In genomic region chr2:155663265-155663664, GRCh38 we compare ENCODE assay signal across 32 cellular contexts.
"Had no signal": no experiment of that assay in that cellular context is flagged by ENCODE, and none has a peak within 500 bp of the region (broad histone marks: within the 10 kb centered on the region; RNA-seq: fewer than 3 reads in every experiment).

No MANE protein-coding gene starts in this region.

- H3K9ac ChIP-seq: SK-N-SH had no signal

- H3K27ac Mint-ChIP-seq: activated CD4-positive, alpha-beta T cell treated with anti-CD3 and anti-CD28 coated beads for 36 hours; activated CD4-positive, alpha-beta T cell treated with anti-CD3 and anti-CD28 coated beads, Interleukin-2, amount 10 ng/mL, durations not matched to agents 7 days and 5 days; activated CD8-positive, alpha-beta T cell treated with anti-CD3 and anti-CD28 coated beads, Interleukin-2, amount 10 ng/mL, durations not matched to agents 7 days and 5 days; activated naive CD4-positive, alpha-beta T cell treated with anti-CD3 and anti-CD28 coated beads, Interleukin-2, amount 50 U/mL, for 24 hours; activated naive CD8-positive, alpha-beta T cell treated with anti-CD3 and anti-CD28 coated beads, Interleukin-2, amount 10 ng/mL, durations not matched to agents 7 days and 5 days; activated T-cell treated with anti-CD3 and anti-CD28 coated beads, Interleukin-2, amount 50 U/mL, for 24 hours; activated T-helper 2 cell treated with anti-CD3 and anti-CD28 coated beads, Interferon-gamma antibody, Interleukin-2, Interleukin-4, amounts not matched to agents 10 μg/mL and 5 μg/mL and 100 μg/mL, durations not matched to agents 14 hours and 24 hours and 36 hours; T-helper 1 cell treated with Interleukin-12 subunit alpha and Interleukin-12 subunit beta and Interleukin-4 antibody, amounts not matched to agents 30 μg/mL and 1 μg/mL, for 36 hours; T-helper 2 cell treated with Interferon-gamma antibody and Interleukin-4, amounts not matched to agents 5 μg/mL and 100 μg/mL, for 36 hours; WTC11 had no signal

- H3K9me2 ChIP-seq: SK-N-SH had no signal

- DNase-seq: activated CD4-positive, alpha-beta T cell treated with anti-CD3 and anti-CD28 coated beads for 36 hours; activated CD4-positive, alpha-beta T cell treated with anti-CD3 and anti-CD28 coated beads, Interleukin-2, amount 10 ng/mL, durations not matched to agents 7 days and 5 days; activated CD4-positive, alpha-beta T cell treated with anti-CD3 and anti-CD28 coated beads, Interleukin-2, amount 50 U/mL, for 48 hours; activated CD8-positive, alpha-beta T cell treated with anti-CD3 and anti-CD28 coated beads, Interleukin-2, amount 10 ng/mL, durations not matched to agents 7 days and 5 days; activated gamma-delta T cell; activated naive CD4-positive, alpha-beta T cell treated with Interleukin-2 at 50 U/mL for 16 hours; activated naive CD8-positive, alpha-beta T cell treated with anti-CD3 and anti-CD28 coated beads, Interleukin-2, amount 10 ng/mL, durations not matched to agents 7 days and 5 days; activated T-cell treated with anti-CD3 and anti-CD28 coated beads, Interleukin-2, amount 50 U/mL, for 24 hours; amygdala; Karpas-422; MG63; MV-4-11; NCI-H1092; NCI-H1436 treated with DMSO at 0.1 percent for 48 hours; NCI-H1694 treated with DMSO at 0.1 percent for 48 hours; NCI-H2029; NCI-H2107; NCI-H2171; NCI-H510A; NCI-H526; NCI-H748 treated with DMSO at 0.1 percent for 48 hours; OCI-M1; RPMI8226; SHP77 treated with DMSO at 0.1 percent for 48 hours; SK-N-SH had no signal

- H3K27me3 ChIP-seq: ascending aorta, MG63, SJSA1 had no signal

- H3K4me3 Mint-ChIP-seq: activated CD4-positive, alpha-beta T cell treated with anti-CD3 and anti-CD28 coated beads for 36 hours; activated CD4-positive, alpha-beta T cell treated with anti-CD3 and anti-CD28 coated beads, Interleukin-2, amount 10 ng/mL, durations not matched to agents 7 days and 5 days; activated CD8-positive, alpha-beta T cell treated with anti-CD3 and anti-CD28 coated beads, Interleukin-2, amount 10 ng/mL, durations not matched to agents 7 days and 5 days; activated naive CD4-positive, alpha-beta T cell treated with anti-CD3 and anti-CD28 coated beads, Interleukin-2, amount 50 U/mL, for 24 hours; activated naive CD8-positive, alpha-beta T cell treated with anti-CD3 and anti-CD28 coated beads, Interleukin-2, amount 10 ng/mL, durations not matched to agents 7 days and 5 days; activated T-cell treated with anti-CD3 and anti-CD28 coated beads, Interleukin-2, amount 50 U/mL, for 24 hours; T-helper 1 cell treated with Interleukin-12 subunit alpha and Interleukin-12 subunit beta and Interleukin-4 antibody, amounts not matched to agents 30 μg/mL and 1 μg/mL, for 36 hours; T-helper 2 cell treated with Interferon-gamma antibody and Interleukin-4, amounts not matched to agents 5 μg/mL and 100 μg/mL, for 36 hours; WTC11 had no signal

- H3K27me3 Mint-ChIP-seq: activated CD4-positive, alpha-beta T cell treated with anti-CD3 and anti-CD28 coated beads for 36 hours; activated CD4-positive, alpha-beta T cell treated with anti-CD3 and anti-CD28 coated beads, Interleukin-2, amount 10 ng/mL, durations not matched to agents 7 days and 5 days; activated naive CD4-positive, alpha-beta T cell treated with anti-CD3 and anti-CD28 coated beads, Interleukin-2, amount 50 U/mL, for 24 hours; activated naive CD8-positive, alpha-beta T cell treated with anti-CD3 and anti-CD28 coated beads, Interleukin-2, amount 10 ng/mL, durations not matched to agents 7 days and 5 days; activated T-cell treated with anti-CD3 and anti-CD28 coated beads, Interleukin-2, amount 50 U/mL, for 24 hours had no signal

- H3K36me3 ChIP-seq: ascending aorta, MG63, SJSA1 had no signal

- H3K9me3 Mint-ChIP-seq: activated CD4-positive, alpha-beta T cell treated with anti-CD3 and anti-CD28 coated beads, Interleukin-2, amount 10 ng/mL, durations not matched to agents 7 days and 5 days; activated naive CD8-positive, alpha-beta T cell treated with anti-CD3 and anti-CD28 coated beads, Interleukin-2, amount 10 ng/mL, durations not matched to agents 7 days and 5 days; activated T-cell treated with anti-CD3 and anti-CD28 coated beads, Interleukin-2, amount 50 U/mL, for 24 hours; activated T-helper 2 cell treated with anti-CD3 and anti-CD28 coated beads, Interferon-gamma antibody, Interleukin-2, Interleukin-4, amounts not matched to agents 10 μg/mL and 5 μg/mL and 100 μg/mL, durations not matched to agents 14 hours and 24 hours and 36 hours; T-helper 1 cell treated with Interleukin-12 subunit alpha and Interleukin-12 subunit beta and Interleukin-4 antibody, amounts not matched to agents 30 μg/mL and 1 μg/mL, for 36 hours; T-helper 2 cell treated with Interferon-gamma antibody and Interleukin-4, amounts not matched to agents 5 μg/mL and 100 μg/mL, for 36 hours; WTC11 had no signal

- H3K4me1 ChIP-seq: ascending aorta, SJSA1 had no signal

- H3K27ac ChIP-seq: ascending aorta, SJSA1 had no signal

- H3K4me2 ChIP-seq: SK-N-SH had no signal

- H3K36me3 Mint-ChIP-seq: activated naive CD4-positive, alpha-beta T cell treated with anti-CD3 and anti-CD28 coated beads, Interleukin-2, amount 50 U/mL, for 24 hours; activated naive CD8-positive, alpha-beta T cell treated with anti-CD3 and anti-CD28 coated beads, Interleukin-2, amount 10 ng/mL, durations not matched to agents 7 days and 5 days; WTC11 had no signal

- H3K4me3 ChIP-seq: ascending aorta, MG63, SJSA1 had no signal

- H3K4me1 Mint-ChIP-seq: activated CD4-positive, alpha-beta T cell treated with anti-CD3 and anti-CD28 coated beads for 36 hours; activated CD4-positive, alpha-beta T cell treated with anti-CD3 and anti-CD28 coated beads, Interleukin-2, amount 10 ng/mL, durations not matched to agents 7 days and 5 days; activated naive CD4-positive, alpha-beta T cell treated with anti-CD3 and anti-CD28 coated beads, Interleukin-2, amount 50 U/mL, for 24 hours; activated naive CD8-positive, alpha-beta T cell treated with anti-CD3 and anti-CD28 coated beads, Interleukin-2, amount 10 ng/mL, durations not matched to agents 7 days and 5 days had no signal

- H3K9me3 ChIP-seq: ascending aorta, MG63, SJSA1, SK-N-SH had no signal
